In the genomic region with DNA sequence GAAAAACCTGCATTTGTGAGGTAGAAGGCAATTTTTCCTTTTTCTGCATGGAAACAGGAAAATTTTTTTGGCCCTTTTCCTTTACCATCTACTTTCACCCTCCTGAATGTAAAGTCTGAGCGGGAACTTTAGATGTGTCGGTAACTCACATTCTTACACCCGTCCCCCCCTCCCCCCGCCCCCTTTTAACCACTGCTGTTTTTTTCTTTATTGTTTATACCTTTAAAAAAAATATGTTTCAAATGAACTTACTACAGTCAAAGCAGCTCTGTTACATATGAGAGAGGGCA, we compare ENCODE assay signal across 8 cellular contexts. TPM values are rescaled to one million over a fixed set of nuclear protein-coding genes. Genes with fewer than 3 reads are reported as not detected.
DNase-seq lines count a peak whose midpoint lies in the region; ATAC-seq and TF ChIP-seq lines count a peak whose summit lies in the region.

No MANE protein-coding gene starts in this region.

- H3K27ac ChIP-seq in heart right ventricle = peak overlapping the region; percentile 94 to 99 (median 96)
- H3K27ac ChIP-seq in body of pancreas = peak overlapping the region; percentile 97 to 99 (median 99)
- peak overlapping the region; percentile 99 for H3K27ac ChIP-seq in mesodermal cell (ENCODE audit: low read depth, low read length, severe bottlenecking)
- H3K27ac ChIP-seq in vagina = peak overlapping the region; percentile 86

- H3K27me3 ChIP-seq in heart right ventricle (peaks cover 0 to 94% (median 4%) of the 10 kb centered on the region in 7 donors), body of pancreas (no peaks in the 10 kb centered on the region), vagina (no peaks in the 10 kb centered on the region)

- peaks cover 7 to 80% (median 60%) of the 10 kb centered on the region in 9 donors for H3K4me1 ChIP-seq in heart right ventricle
- peaks cover 65% of the 10 kb centered on the region for H3K4me1 ChIP-seq in body of pancreas
- H3K4me1 ChIP-seq in mesodermal cell (ENCODE audit: control insufficient read depth, insufficient read depth, low read length, poor library complexity, severe bottlenecking) = peaks cover 43% of the 10 kb centered on the region
- peaks cover 41% of the 10 kb centered on the region for H3K4me1 ChIP-seq in vagina

- H3K36me3 ChIP-seq in heart right ventricle = peaks cover 0 to 10% (median 0%) of the 10 kb centered on the region in 9 donors
- H3K36me3 ChIP-seq in body of pancreas (replicated peaks in 1 of 2; ENCODE audit: insufficient read depth in 1 of 2, low read depth in 2 of 2) = no peaks in the 10 kb centered on the region
- H3K36me3 ChIP-seq in mesodermal cell (ENCODE audit: control insufficient read depth, insufficient read depth, low read length) = no peaks in the 10 kb centered on the region
- no peaks in the 10 kb centered on the region for H3K36me3 ChIP-seq in vagina

- TF ChIP-seq CTCF in heart right ventricle (IDR thresholded peaks at IDR 0.05) = no peak
- TF ChIP-seq CTCF in body of pancreas (IDR thresholded peaks at IDR 0.05) = no peak
- no peak for TF ChIP-seq CTCF in vagina (IDR thresholded peaks at IDR 0.05)

- no peak for ATAC-seq in heart right ventricle
- ATAC-seq in left cardiac atrium = no peak
- ATAC-seq in body of pancreas = no peak

- TF ChIP-seq POLR2A in body of pancreas (IDR thresholded peaks at IDR 0.05) (no peak), vagina (IDR thresholded peaks at IDR 0.05) (no peak)

- intact Hi-C loops in heart right ventricle (cut with DNase I) = loop anchor here in 9 of 10 donors (1.0 to 10.0 kb wide), 13 partner anchors 61 to 468 kb away; no protein-coding TSS in a partner anchor
- intact Hi-C loops in left cardiac atrium (cut with DNase I) = loop anchor here (5.0 to 10.0 kb wide), 5 partner anchors 131 to 353 kb away; no protein-coding TSS in a partner anchor
- intact Hi-C loops in body of pancreas (cut with DNase I) = no loop called here
- intact Hi-C loops in vagina (cut with DNase I) = loop anchor here (2.0 to 10.0 kb wide), 3 partner anchors 61 to 353 kb away; no protein-coding TSS in a partner anchor

- 0 to 3% methylated on average over 4 of the region's 4 CpGs for WGBS in heart right ventricle, 2 donors
- 2% methylated on average over 4 of the region's 4 CpGs for WGBS in body of pancreas, 2 donors
- WGBS in mesodermal cell (ENCODE audit: insufficient coverage in 2 of 2), 2 experiments = no CpG with 5 or more reads among the region's 4 CpGs

- DNase-seq in heart right ventricle (no peak), left cardiac atrium (no peak), body of pancreas (no peak), vagina (ENCODE audit: extremely low spot score in 2 of 2) (no peak), hypothalamus (lab: John Stamatoyannopoulos, UW) (no peak), NCI-H1092 treated with DMSO at 0.1 percent for 48 hours (lab: John Stamatoyannopoulos, UW) (no peak)
- no peak for DNase-seq in stimulated activated CD4-positive, alpha-beta T cell treated with anti-CD3 and anti-CD28 coated beads, Interleukin-12 subunit alpha, Interleukin-12 subunit beta, amount 100 ng/mL, for 4 hours

- H3K9me3 ChIP-seq in heart right ventricle (no peaks in the 10 kb centered on the region), body of pancreas (no peaks in the 10 kb centered on the region), mesodermal cell (ENCODE audit: control insufficient read depth, low read length) (no peaks in the 10 kb centered on the region), vagina (no peaks in the 10 kb centered on the region)

- H3K4me3 ChIP-seq in heart right ventricle (peak overlapping the region; percentile 39 to 94 (median 69)), body of pancreas (no peak overlapping the region), mesodermal cell (ENCODE audit: extremely low read depth, insufficient read depth, low read length, poor library complexity, severe bottlenecking) (peak overlapping the region; percentile 41), vagina (peak overlapping the region; percentile 54 to 63)

RNA-seq across cellular contexts. Expression of a gene that starts 0.5 kb away (rescaled TPM):
- total RNA-seq in heart right ventricle (10 to 100 TPM in 9 of 10 donors, 1 to 10 TPM in 1; 6.8 to 43.2 (median 22.0) TPM), left cardiac atrium (10 to 100 TPM; 13.2 to 60.5 TPM), body of pancreas (10 to 100 TPM; 28.5 to 49.1 TPM), vagina (191 TPM)
- 10 to 100 TPM; 11.2 to 22.8 TPM for polyA plus RNA-seq in heart right ventricle
- polyA plus RNA-seq in mesodermal cell (2013, experiment 1 of 2) = 86.7 TPM
- 82.3 TPM for polyA plus RNA-seq in mesodermal cell (2013, experiment 2 of 2)

Comparison
In these comparisons a context has a peak if more than half of its experiments do, and no peak if none do; other contexts are left out.
1. H3K4me3 ChIP-seq: peak in heart right ventricle (10 of 10), mesodermal cell (single experiment) and vagina (2 of 2); none in body of pancreas (0 of 2).
2. Peak in every context shown above with its lines, with median percentiles within 50 percentile points of each other: H3K27ac ChIP-seq.